9 cellular contexts compared by ENCODE assay signal in the genomic region with DNA sequence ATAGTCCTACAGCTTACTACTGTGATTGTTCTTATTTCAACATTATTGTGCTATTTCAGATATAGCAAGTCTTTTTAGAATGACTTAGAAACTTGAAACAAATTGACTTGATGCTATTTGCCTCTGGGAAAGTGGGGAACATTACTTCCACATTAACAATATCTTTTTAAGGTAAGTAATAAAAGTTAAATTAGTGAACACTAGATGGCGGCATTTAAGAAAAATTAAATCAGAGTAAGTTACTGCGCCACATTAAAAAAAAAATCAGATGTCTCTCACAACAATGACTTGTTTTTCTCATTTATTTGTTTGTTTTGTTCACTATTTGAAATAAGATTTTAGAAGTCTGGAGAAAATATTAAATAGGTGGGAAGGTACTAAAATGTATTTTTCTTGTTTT.
DNase-seq lines count a peak whose midpoint lies in the region; ATAC-seq and TF ChIP-seq lines count a peak whose summit lies in the region.
"Had no signal": no experiment of that assay in that cellular context is flagged by ENCODE, and none has a peak within 500 bp of the region (broad histone marks: within the 10 kb centered on the region; RNA-seq: fewer than 3 reads in every experiment).

No MANE protein-coding gene starts in this region.

- H3K4me3 ChIP-seq in dorsolateral prefrontal cortex (no peak overlapping the region), psoas muscle (no peak overlapping the region)
- H3K4me3 ChIP-seq: BLaER1 had no signal

- H3K36me3 ChIP-seq in psoas muscle (ENCODE audit: insufficient read depth in 1 of 2, low read depth in 1 of 2), result no peaks in the 10 kb centered on the region
- H3K36me3 ChIP-seq: BLaER1 had no signal

- H3K27ac ChIP-seq in dorsolateral prefrontal cortex (no peak overlapping the region), psoas muscle (no peak overlapping the region), substantia nigra (ENCODE audit: low read depth, low read length, poor library complexity, severe bottlenecking) (no peak overlapping the region)
- H3K27ac ChIP-seq: BLaER1 had no signal

- intact Hi-C loops in dorsolateral prefrontal cortex (cut with DNase I) (loop anchor here in 1 of 2 donors (10.0 kb wide), 3 partner anchors 1020 to 1460 kb away; no protein-coding TSS in a partner anchor), psoas muscle (cut with DNase I) (loop anchor here in 1 of 2 donors (2.0 kb wide), 1 partner anchor 1460 kb away; no protein-coding TSS in a partner anchor)

- TF ChIP-seq CTCF in dorsolateral prefrontal cortex (IDR thresholded peaks at IDR 0.05 in 54 of 56, conservative IDR thresholded peaks at IDR 0.05 in 2 of 56; ENCODE audit: low read depth in 1 of 56, partially characterized antibody in 56 of 56) (peak; percentile 34 to 79 (median 57)), psoas muscle (IDR thresholded peaks at IDR 0.05) (peak; percentile 24)

- H3K27me3 ChIP-seq in dorsolateral prefrontal cortex (peaks cover 0 to 3% (median 0%) of the 10 kb centered on the region in 45 donors), psoas muscle (ENCODE audit: insufficient read depth in 3 of 3, low read length in 2 of 3) (no peaks in the 10 kb centered on the region)
- H3K27me3 ChIP-seq: BLaER1 had no signal

- no peaks in the 10 kb centered on the region for H3K9me3 ChIP-seq in psoas muscle
- H3K9me3 ChIP-seq: BLaER1 had no signal

- ATAC-seq in psoas muscle (no peak), GM21529 (IDR thresholded peaks at IDR 0.05; ENCODE audit: unreplicated experiment) (no peak)

- DNase-seq in NCI-H2029 treated with DMSO at 0.1 percent for 48 hours (lab: John Stamatoyannopoulos, UW) (peak; percentile 14), NCI-H2029 (lab: John Stamatoyannopoulos, UW) (no peak), NCI-H446 treated with DMSO at 0.1 percent for 48 hours (lab: John Stamatoyannopoulos, UW) (peak; percentile 19), dorsolateral prefrontal cortex (no peak), psoas muscle (no peak), substantia nigra (lab: John Stamatoyannopoulos, UW) (no peak)
- DNase-seq in activated CD4-positive, alpha-beta T cell treated with anti-CD3 and anti-CD28 coated beads, Interleukin-2, amount 50 U/mL, for 48 hours, result no peak

- no peaks in the 10 kb centered on the region for H3K4me1 ChIP-seq in psoas muscle
- H3K4me1 ChIP-seq: BLaER1 had no signal

- 32 to 43% (median 40%) methylated on average over 2 of the region's 2 CpGs for WGBS in psoas muscle, 3 donors

Comparison
In these comparisons a context has a peak if more than half of its experiments do, and no peak if none do; other contexts are left out.
1. DNase-seq: peak in NCI-H2029 treated with DMSO at 0.1 percent for 48 hours (single experiment) and NCI-H446 treated with DMSO at 0.1 percent for 48 hours (single experiment); none in NCI-H2029 (single experiment), dorsolateral prefrontal cortex (0 of 10), psoas muscle (0 of 2), activated CD4-positive, alpha-beta T cell treated with anti-CD3 and anti-CD28 coated beads, Interleukin-2, amount 50 U/mL, for 48 hours (0 of 2) and substantia nigra (0 of 49).